ENCODE assay signal across 14 cellular contexts in the genomic region with DNA sequence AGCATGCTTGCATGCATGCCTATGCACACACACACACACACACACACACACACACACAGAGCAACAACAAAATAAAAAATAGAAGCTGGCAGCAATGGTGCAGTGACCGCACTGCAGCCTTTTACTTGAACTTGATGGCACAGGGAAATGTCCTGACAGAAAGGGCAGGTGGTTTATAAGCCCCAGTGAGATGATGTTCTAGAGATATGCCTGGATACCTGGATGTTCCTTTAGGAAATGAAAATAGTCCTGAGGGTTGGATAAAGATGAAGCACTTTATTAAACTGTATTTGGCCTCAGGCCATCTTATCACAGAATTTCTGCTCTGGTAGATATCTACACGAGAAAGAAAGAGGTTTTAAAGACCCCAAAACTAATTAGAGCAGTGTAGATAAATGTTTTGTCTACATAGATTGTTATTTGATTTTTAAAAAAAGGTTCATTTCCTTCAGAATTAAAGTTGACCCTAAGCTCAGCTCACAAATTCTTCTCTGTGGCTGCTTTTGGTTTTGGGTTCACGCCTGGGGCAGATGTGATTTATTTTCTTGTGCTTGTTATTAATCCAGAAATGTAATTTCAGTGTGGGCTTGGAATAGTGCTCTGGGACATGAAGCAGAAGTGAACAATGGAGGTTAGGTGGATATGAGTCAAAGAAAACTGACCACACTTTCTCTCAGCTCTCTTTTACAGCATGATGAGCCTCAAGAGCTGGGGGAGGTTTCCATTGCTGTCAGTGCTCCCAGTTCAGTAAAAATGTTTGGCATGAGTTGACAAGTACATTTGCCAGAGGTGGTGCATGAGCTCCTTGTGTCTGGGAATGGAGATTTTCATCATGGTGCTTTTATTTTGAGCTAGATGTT. TPM values are rescaled to one million over a fixed set of nuclear protein-coding genes. Genes with fewer than 3 reads are reported as not detected.
DNase-seq lines count a peak whose midpoint lies in the region; TF ChIP-seq lines count a peak whose summit lies in the region.
"Had no signal": no experiment of that assay in that cellular context is flagged by ENCODE, and none has a peak within 500 bp of the region (broad histone marks: within the 10 kb centered on the region; RNA-seq: fewer than 3 reads in every experiment).

No MANE protein-coding gene starts in this region.

- H3K27me3 Mint-ChIP-seq in nephron progenitor cell (ENCODE audit: low read depth, poor library complexity) = peaks cover 14% of the 10 kb centered on the region

- peaks cover 18% of the 10 kb centered on the region for H3K4me1 Mint-ChIP-seq in nephron progenitor cell

- no peaks in the 10 kb centered on the region for H3K36me3 ChIP-seq in MG63
- H3K36me3 ChIP-seq: neural progenitor cell had no signal

- H3K27ac Mint-ChIP-seq in nephron progenitor cell = no peak overlapping the region
- H3K27ac Mint-ChIP-seq: neural progenitor cell had no signal

- no peak overlapping the region for H3K4me3 Mint-ChIP-seq in nephron progenitor cell
- H3K4me3 Mint-ChIP-seq: neural progenitor cell had no signal

- H3K36me3 Mint-ChIP-seq in nephron progenitor cell (ENCODE audit: low read depth) = no peaks in the 10 kb centered on the region
- H3K36me3 Mint-ChIP-seq: neural progenitor cell had no signal

- no peaks in the 10 kb centered on the region; the same call in 1 of the 2 replicates for H3K27me3 ChIP-seq in MG63
- H3K27me3 ChIP-seq: neural progenitor cell had no signal

- H3K9me3 Mint-ChIP-seq in nephron progenitor cell = no peaks in the 10 kb centered on the region
- H3K9me3 Mint-ChIP-seq: neural progenitor cell had no signal

- TF ChIP-seq CTCF in choroid plexus epithelial cell (conservative IDR thresholded peaks at IDR 0.05; ENCODE audit: low read depth, low read length) (no peak), nephron progenitor cell (IDR thresholded peaks at IDR 0.05) (no peak)

- no peaks in the 10 kb centered on the region for H3K9me3 ChIP-seq in MG63

- H3K4me3 ChIP-seq in MG63 (no peak overlapping the region), choroid plexus epithelial cell (ENCODE audit: low read depth, low read length) (no peak overlapping the region)
- H3K4me3 ChIP-seq: neural progenitor cell had no signal

- DNase-seq in CD1c-positive myeloid dendritic cell (ENCODE audit: extremely low spot score) (peak; percentile 15), MG63 (peak; percentile 66), choroid plexus epithelial cell (ENCODE audit: low read depth) (peak; percentile 79), myocyte (ENCODE audit: low read depth) (peak; percentile 63), SHP77 treated with DMSO at 0.1 percent for 48 hours (lab: John Stamatoyannopoulos, UW) (no peak), nephron progenitor cell (no peak), SW 1271 (lab: John Stamatoyannopoulos, UW) (no peak)
- no peak for DNase-seq in activated T-cell treated with anti-CD3 and anti-CD28 coated beads, Interleukin-2, amount 50 U/mL, for 1 hour
- DNase-seq: DMS153, H7, NCI-H187 treated with DMSO at 0.1 percent for 48 hours had no signal

RNA-seq across cellular contexts. Expression of a gene that starts 22.9 kb away (rescaled TPM):
- total RNA-seq in MG63 (2014; rRNA removed; shearing (Covaris generic); ENCODE audit: low replicate concordance) = not detected in 2 replicates
- not detected in 2 replicates for total RNA-seq in myocyte
- not detected for polyA plus RNA-seq in myocyte (2012)
- total RNA-seq: glomerular endothelial cell, H7, urinary bladder had no signal
- polyA plus RNA-seq: urinary bladder had no signal

Comparison
In these comparisons a context has a peak if more than half of its experiments do, and no peak if none do; other contexts are left out.
1. DNase-seq: peak in CD1c-positive myeloid dendritic cell (single experiment), MG63 (single experiment), choroid plexus epithelial cell (single experiment) and myocyte (single experiment); none in SHP77 treated with DMSO at 0.1 percent for 48 hours (single experiment), nephron progenitor cell (single experiment), activated T-cell treated with anti-CD3 and anti-CD28 coated beads, Interleukin-2, amount 50 U/mL, for 1 hour (single experiment) and SW 1271 (0 of 2).